In genomic region chr15:87712211-87712610, GRCh38 we compare ENCODE assay signal across 25 cellular contexts.
"Had no signal": no experiment of that assay in that cellular context is flagged by ENCODE, and none has a peak within 500 bp of the region (broad histone marks: within the 10 kb centered on the region; RNA-seq: fewer than 3 reads in every experiment).

No MANE protein-coding gene starts in this region.

- H3K9me3 Mint-ChIP-seq: activated naive CD4-positive, alpha-beta T cell treated with anti-CD3 and anti-CD28 coated beads, Interleukin-2, amount 50 U/mL, for 24 hours; T-helper 1 cell treated with Interleukin-12 subunit alpha and Interleukin-12 subunit beta and Interleukin-4 antibody, amounts not matched to agents 30 μg/mL and 1 μg/mL, for 36 hours had no signal

- H3K27me3 Mint-ChIP-seq: activated naive CD4-positive, alpha-beta T cell treated with anti-CD3 and anti-CD28 coated beads, Interleukin-2, amount 50 U/mL, for 24 hours had no signal

- ATAC-seq: activated CD4-positive, CD25-positive, alpha-beta regulatory T cell treated with anti-CD3 and anti-CD28 coated beads, Interleukin-2, amount 50 U/mL, for 24 hours; activated CD8-positive, alpha-beta T cell treated with anti-CD3 and anti-CD28 coated beads, Interleukin-2, amount 10 ng/mL, durations not matched to agents 7 days and 5 days; Right ventricle myocardium inferior; SK-N-SH treated with all-trans-retinoic acid at 6 μM for 48 hours had no signal

- H3K4me1 ChIP-seq: breast epithelium, colonic mucosa, SJSA1 had no signal

- H3K9me3 ChIP-seq: breast epithelium, colonic mucosa, MG63, SJSA1 had no signal

- H3K4me3 Mint-ChIP-seq: activated CD8-positive, alpha-beta T cell treated with anti-CD3 and anti-CD28 coated beads, Interleukin-2, amount 10 ng/mL, durations not matched to agents 7 days and 5 days; activated naive CD4-positive, alpha-beta T cell treated with anti-CD3 and anti-CD28 coated beads, Interleukin-2, amount 50 U/mL, for 24 hours; T-helper 1 cell treated with Interleukin-12 subunit alpha and Interleukin-12 subunit beta and Interleukin-4 antibody, amounts not matched to agents 30 μg/mL and 1 μg/mL, for 36 hours had no signal

- H3K4me1 Mint-ChIP-seq: activated naive CD4-positive, alpha-beta T cell treated with anti-CD3 and anti-CD28 coated beads, Interleukin-2, amount 50 U/mL, for 24 hours had no signal

- H3K27me3 ChIP-seq: breast epithelium, colonic mucosa, MG63, SJSA1 had no signal

- DNase-seq: activated CD4-positive, alpha-beta T cell treated with anti-CD3 and anti-CD28 coated beads for 4 hours; activated CD4-positive, alpha-beta T cell treated with anti-CD3 and anti-CD28 coated beads, Interleukin-2, amount 50 U/mL, for 4 hours; activated CD8-positive, alpha-beta memory T cell treated with anti-CD3 and anti-CD28 coated beads, Interleukin-2, amount 50 U/mL, for 48 hours; activated CD8-positive, alpha-beta T cell treated with anti-CD3 and anti-CD28 coated beads, Interleukin-2, amount 10 ng/mL, durations not matched to agents 7 days and 5 days; activated T-cell treated with anti-CD3 and anti-CD28 coated beads, Interleukin-2, amount 50 U/mL, for 1 hour; aorta; caudate nucleus; colonic mucosa; MG63; MV-4-11; NCI-H1092 treated with DMSO at 0.1 percent for 48 hours; NCI-H1417 treated with DMSO at 0.1 percent for 48 hours; NCI-H1694; NCI-H2081 treated with DMSO at 0.1 percent for 48 hours; NCI-H2171; NCI-H510A treated with DMSO at 0.1 percent for 48 hours; NCI-H69; RPMI8226 had no signal

- H3K27ac Mint-ChIP-seq: activated CD8-positive, alpha-beta T cell treated with anti-CD3 and anti-CD28 coated beads, Interleukin-2, amount 10 ng/mL, durations not matched to agents 7 days and 5 days; activated naive CD4-positive, alpha-beta T cell treated with anti-CD3 and anti-CD28 coated beads, Interleukin-2, amount 50 U/mL, for 24 hours; T-helper 1 cell treated with Interleukin-12 subunit alpha and Interleukin-12 subunit beta and Interleukin-4 antibody, amounts not matched to agents 30 μg/mL and 1 μg/mL, for 36 hours had no signal

- H3K4me3 ChIP-seq: breast epithelium, colonic mucosa, MG63, SJSA1 had no signal

- H3K36me3 ChIP-seq: breast epithelium, colonic mucosa, MG63, SJSA1 had no signal

- H3K36me3 Mint-ChIP-seq: activated naive CD4-positive, alpha-beta T cell treated with anti-CD3 and anti-CD28 coated beads, Interleukin-2, amount 50 U/mL, for 24 hours had no signal
